9 cellular contexts compared by ENCODE assay signal in genomic region chr12:107126688-107127481, GRCh38.
DNase-seq lines count a peak whose midpoint lies in the region; TF ChIP-seq lines count a peak whose summit lies in the region.
"Had no signal": no experiment of that assay in that cellular context is flagged by ENCODE, and none has a peak within 500 bp of the region (broad histone marks: within the 10 kb centered on the region; RNA-seq: fewer than 3 reads in every experiment).

No MANE protein-coding gene starts in this region.

- DNase-seq in DMS53 (lab: John Stamatoyannopoulos, UW) (peak; percentile 24), DMS53 treated with DMSO at 0.1 percent for 48 hours (lab: John Stamatoyannopoulos, UW; ENCODE audit: unreplicated experiment) (no peak), NCI-H128 (lab: John Stamatoyannopoulos, UW; ENCODE audit: unreplicated experiment) (peak; percentile 36), nephron progenitor cell (no peak), medulla oblongata (ENCODE audit: extremely low spot score) (no peak)
- DNase-seq in T-helper 2 cell treated with Interferon-gamma antibody and Interleukin-4, amounts not matched to agents 5 μg/mL and 100 μg/mL, for 36 hours (ENCODE audit: low spot score) = no peak
- DNase-seq in stimulated activated CD4-positive, alpha-beta T cell treated with anti-CD3 and anti-CD28 coated beads, Interleukin-12 subunit alpha, Interleukin-12 subunit beta, amount 100 ng/mL, for 4 hours = no peak

- peaks cover 6% of the 10 kb centered on the region for H3K27me3 Mint-ChIP-seq in nephron progenitor cell (ENCODE audit: low read depth, poor library complexity)
- peaks cover 27% of the 10 kb centered on the region for H3K27me3 Mint-ChIP-seq in T-helper 2 cell treated with Interferon-gamma antibody and Interleukin-4, amounts not matched to agents 5 μg/mL and 100 μg/mL, for 36 hours (ENCODE audit: low read depth)

- no peak overlapping the region for H3K27ac ChIP-seq in VCaP
- H3K27ac ChIP-seq: neutrophil had no signal

- no peaks in the 10 kb centered on the region for H3K36me3 Mint-ChIP-seq in nephron progenitor cell (ENCODE audit: low read depth)
- H3K36me3 Mint-ChIP-seq in T-helper 2 cell treated with Interferon-gamma antibody and Interleukin-4, amounts not matched to agents 5 μg/mL and 100 μg/mL, for 36 hours (ENCODE audit: low read depth) = no peaks in the 10 kb centered on the region

- H3K4me3 Mint-ChIP-seq in nephron progenitor cell = no peak overlapping the region
- H3K4me3 Mint-ChIP-seq in T-helper 2 cell treated with Interferon-gamma antibody and Interleukin-4, amounts not matched to agents 5 μg/mL and 100 μg/mL, for 36 hours = no peak overlapping the region

- no peaks in the 10 kb centered on the region for H3K9me3 Mint-ChIP-seq in nephron progenitor cell
- H3K9me3 Mint-ChIP-seq in T-helper 2 cell treated with Interferon-gamma antibody and Interleukin-4, amounts not matched to agents 5 μg/mL and 100 μg/mL, for 36 hours = no peaks in the 10 kb centered on the region

- peaks cover 31% of the 10 kb centered on the region for H3K4me1 Mint-ChIP-seq in nephron progenitor cell
- no peaks in the 10 kb centered on the region for H3K4me1 Mint-ChIP-seq in T-helper 2 cell treated with Interferon-gamma antibody and Interleukin-4, amounts not matched to agents 5 μg/mL and 100 μg/mL, for 36 hours (ENCODE audit: low read depth)

- TF ChIP-seq CTCF in VCaP (conservative IDR thresholded peaks at IDR 0.05) (peak; percentile 75), nephron progenitor cell (IDR thresholded peaks at IDR 0.05) (peak; percentile 34)

- H3K27ac Mint-ChIP-seq in nephron progenitor cell = no peak overlapping the region
- no peak overlapping the region for H3K27ac Mint-ChIP-seq in T-helper 2 cell treated with Interferon-gamma antibody and Interleukin-4, amounts not matched to agents 5 μg/mL and 100 μg/mL, for 36 hours

Comparison
In these comparisons a context has a peak if more than half of its experiments do, and no peak if none do; other contexts are left out.
1. DNase-seq: peak in DMS53 (single experiment) and NCI-H128 (single experiment); none in DMS53 treated with DMSO at 0.1 percent for 48 hours (single experiment), nephron progenitor cell (single experiment), medulla oblongata (single experiment), T-helper 2 cell treated with Interferon-gamma antibody and Interleukin-4, amounts not matched to agents 5 μg/mL and 100 μg/mL, for 36 hours (single experiment) and stimulated activated CD4-positive, alpha-beta T cell treated with anti-CD3 and anti-CD28 coated beads, Interleukin-12 subunit alpha, Interleukin-12 subunit beta, amount 100 ng/mL, for 4 hours (single experiment).